Comparison of ENCODE assay signal across 19 cellular contexts in genomic region chr16:69929480-69929879, GRCh38.
"Had no signal": no experiment of that assay in that cellular context is flagged by ENCODE, and none has a peak within 500 bp of the region (broad histone marks: within the 10 kb centered on the region; RNA-seq: fewer than 3 reads in every experiment).

No MANE protein-coding gene starts in this region.

- H3K36me3 ChIP-seq: neural progenitor cell, uterus had no signal

- DNase-seq: esophagus squamous epithelium, gastrocnemius medialis had no signal

- H3K27ac Mint-ChIP-seq: activated CD4-positive, alpha-beta memory T cell treated with anti-CD3 and anti-CD28 coated beads, Interleukin-2, amount 10 ng/mL, durations not matched to agents 7 days and 5 days; activated CD4-positive, alpha-beta T cell treated with anti-CD3 and anti-CD28 coated beads, Interleukin-2, amount 10 ng/mL, durations not matched to agents 24 days and 14 days; activated naive CD4-positive, alpha-beta T cell treated with anti-CD3 and anti-CD28 coated beads, Interleukin-2, amount 10 ng/mL, durations not matched to agents 7 days and 5 days; mesothelial cell of epicardium; neural progenitor cell; stimulated activated naive CD8-positive, alpha-beta T cell treated with anti-CD3 and anti-CD28 coated beads, Interleukin-15, Interleukin-2, amounts not matched to agents 100 ng/mL and 50 ng/mL, for 24 hours had no signal

- H3K27me3 ChIP-seq: colonic mucosa, esophagus squamous epithelium, gastrocnemius medialis, heart right ventricle, neural progenitor cell, transverse colon, uterus had no signal

- H3K27me3 Mint-ChIP-seq: activated CD4-positive, alpha-beta memory T cell treated with anti-CD3 and anti-CD28 coated beads, Interleukin-2, amount 10 ng/mL, durations not matched to agents 7 days and 5 days; activated CD4-positive, alpha-beta T cell treated with anti-CD3 and anti-CD28 coated beads, Interleukin-2, amount 10 ng/mL, durations not matched to agents 24 days and 14 days; activated naive CD4-positive, alpha-beta T cell treated with anti-CD3 and anti-CD28 coated beads, Interleukin-2, amount 10 ng/mL, durations not matched to agents 7 days and 5 days; naive thymus-derived CD8-positive, alpha-beta T cell; stimulated activated naive CD8-positive, alpha-beta T cell treated with anti-CD3 and anti-CD28 coated beads, Interleukin-15, Interleukin-2, amounts not matched to agents 100 ng/mL and 50 ng/mL, for 24 hours had no signal

- H2AFZ ChIP-seq: neural progenitor cell had no signal

- H3K4me2 ChIP-seq: neural progenitor cell had no signal

- H3K9me3 ChIP-seq: colonic mucosa, esophagus squamous epithelium, gastrocnemius medialis, heart right ventricle, psoas muscle, transverse colon, uterus had no signal

- H3K9ac ChIP-seq: neural progenitor cell had no signal

- H3K4me1 ChIP-seq: colonic mucosa, neural progenitor cell had no signal

- H3K9me3 Mint-ChIP-seq: activated CD4-positive, alpha-beta memory T cell treated with anti-CD3 and anti-CD28 coated beads, Interleukin-2, amount 10 ng/mL, durations not matched to agents 7 days and 5 days; activated CD4-positive, alpha-beta T cell treated with anti-CD3 and anti-CD28 coated beads, Interleukin-2, amount 10 ng/mL, durations not matched to agents 24 days and 14 days; activated naive CD4-positive, alpha-beta T cell treated with anti-CD3 and anti-CD28 coated beads, Interleukin-2, amount 10 ng/mL, durations not matched to agents 7 days and 5 days; endodermal cell; mesothelial cell of epicardium; naive thymus-derived CD8-positive, alpha-beta T cell; neural progenitor cell; stimulated activated naive CD8-positive, alpha-beta T cell treated with anti-CD3 and anti-CD28 coated beads, Interleukin-15, Interleukin-2, amounts not matched to agents 100 ng/mL and 50 ng/mL, for 24 hours had no signal

- H3K4me1 Mint-ChIP-seq: activated CD4-positive, alpha-beta memory T cell treated with anti-CD3 and anti-CD28 coated beads, Interleukin-2, amount 10 ng/mL, durations not matched to agents 7 days and 5 days; activated CD4-positive, alpha-beta T cell treated with anti-CD3 and anti-CD28 coated beads, Interleukin-2, amount 10 ng/mL, durations not matched to agents 24 days and 14 days; activated naive CD4-positive, alpha-beta T cell treated with anti-CD3 and anti-CD28 coated beads, Interleukin-2, amount 10 ng/mL, durations not matched to agents 7 days and 5 days; endodermal cell; naive thymus-derived CD8-positive, alpha-beta T cell had no signal

- H3K4me3 ChIP-seq: colonic mucosa, esophagus squamous epithelium, gastrocnemius medialis, heart right ventricle, lung, neural progenitor cell, skin epidermis, transverse colon, uterus had no signal

- H3K27ac ChIP-seq: colonic mucosa, esophagus squamous epithelium, neural progenitor cell, psoas muscle, transverse colon, VCaP had no signal

- H3K4me3 Mint-ChIP-seq: activated CD4-positive, alpha-beta memory T cell treated with anti-CD3 and anti-CD28 coated beads, Interleukin-2, amount 10 ng/mL, durations not matched to agents 7 days and 5 days; activated CD4-positive, alpha-beta T cell treated with anti-CD3 and anti-CD28 coated beads, Interleukin-2, amount 10 ng/mL, durations not matched to agents 24 days and 14 days; activated naive CD4-positive, alpha-beta T cell treated with anti-CD3 and anti-CD28 coated beads, Interleukin-2, amount 10 ng/mL, durations not matched to agents 7 days and 5 days; brain; endodermal cell; mesothelial cell of epicardium; naive thymus-derived CD8-positive, alpha-beta T cell; neural progenitor cell; stimulated activated naive CD8-positive, alpha-beta T cell treated with anti-CD3 and anti-CD28 coated beads, Interleukin-15, Interleukin-2, amounts not matched to agents 100 ng/mL and 50 ng/mL, for 24 hours had no signal
